ENCODE assay signal across 12 cellular contexts in the genomic region with DNA sequence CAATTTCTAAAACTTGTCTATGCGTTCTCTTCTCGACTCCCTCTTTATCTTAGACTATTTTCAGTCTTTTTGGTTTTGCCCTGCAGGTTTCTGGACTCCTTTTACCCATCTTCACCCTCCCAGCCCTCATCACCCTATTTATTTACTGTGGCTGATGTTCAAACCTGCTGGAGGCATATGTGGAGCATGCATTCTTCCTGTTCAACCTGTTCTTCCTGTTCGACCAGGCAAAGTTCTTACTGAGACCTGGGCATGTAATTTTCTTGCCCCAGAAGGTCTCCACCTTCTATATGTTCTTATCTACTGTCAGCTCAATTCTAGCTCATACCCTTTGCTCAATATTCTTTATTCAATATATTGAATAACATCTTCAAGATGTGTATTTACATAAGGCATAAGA.
DNase-seq lines count a peak whose midpoint lies in the region; TF ChIP-seq lines count a peak whose summit lies in the region.
"Had no signal": no experiment of that assay in that cellular context is flagged by ENCODE, and none has a peak within 500 bp of the region (broad histone marks: within the 10 kb centered on the region; RNA-seq: fewer than 3 reads in every experiment).

No MANE protein-coding gene starts in this region.

- no peak overlapping the region for H3K4me3 ChIP-seq in suprapubic skin

- no peaks in the 10 kb centered on the region for H3K9me3 ChIP-seq in suprapubic skin

- no peaks in the 10 kb centered on the region for H3K36me3 ChIP-seq in suprapubic skin

- H3K27ac ChIP-seq in suprapubic skin: peak overlapping the region; percentile 64

- H3K27me3 ChIP-seq in suprapubic skin: no peaks in the 10 kb centered on the region

- peak; percentile 81 for DNase-seq in HT-29 (ENCODE audit: low spot score)
- peak; percentile 20 for DNase-seq in NCI-H748 treated with DMSO at 0.1 percent for 48 hours (lab: John Stamatoyannopoulos, UW)
- peak; percentile 67 for DNase-seq in islet precursor cell
- no peak for DNase-seq in suprapubic skin (ENCODE audit: low spot score in 2 of 2)
- DNase-seq in SHP77 (lab: John Stamatoyannopoulos, UW): no peak
- DNase-seq in OCI-M1 (lab: John Stamatoyannopoulos, UW): no peak
- DNase-seq in activated T-cell treated with anti-CD3 and anti-CD28 coated beads, Interleukin-2, amount 50 U/mL, for 48 hours: no peak
- DNase-seq: activated effector memory CD4-positive, alpha-beta T cell treated with anti-CD3 and anti-CD28 coated beads, Interleukin-2, amount 50 U/mL, for 16 hours; amygdala; effector memory CD8-positive, alpha-beta T cell; NCI-H1092; NCI-H226 had no signal

- H3K4me1 ChIP-seq in suprapubic skin: peaks cover 6% of the 10 kb centered on the region

- TF ChIP-seq POLR2A in suprapubic skin (IDR thresholded peaks at IDR 0.05): no peak

- WGBS in suprapubic skin: 52% methylated on average over 3 of the region's 3 CpGs

- TF ChIP-seq CTCF in suprapubic skin (IDR thresholded peaks at IDR 0.05): no peak

- no peak for TF ChIP-seq EP300 in suprapubic skin (IDR thresholded peaks at IDR 0.05)

Comparison
In these comparisons a context has a peak if more than half of its experiments do, and no peak if none do; other contexts are left out.
1. DNase-seq: peak in HT-29 (single experiment), NCI-H748 treated with DMSO at 0.1 percent for 48 hours (single experiment) and islet precursor cell (single experiment); none in suprapubic skin (0 of 2), SHP77 (0 of 2), OCI-M1 (single experiment) and activated T-cell treated with anti-CD3 and anti-CD28 coated beads, Interleukin-2, amount 50 U/mL, for 48 hours (0 of 2).